In genomic region chr6:68040780-68041179, GRCh38 we compare ENCODE assay signal across 1 cellular context.
TF ChIP-seq lines count a peak whose summit lies in the region.

No MANE protein-coding gene starts in this region.

TF ChIP-seq in GM23338, 12 proteins besides CTCF, POLR2A, EP300 and RAD21 (continued from another document):
- TF ChIP-seq ZNF462 (CRISPR knock-in tag; IDR thresholded peaks at IDR 0.05) (no peak), ZNF114 (CRISPR knock-in tag; IDR thresholded peaks at IDR 0.05) (no peak), EZH2phosphoT487 (IDR thresholded peaks at IDR 0.05; ENCODE audit: unreplicated experiment) (no peak), NANOG (IDR thresholded peaks at IDR 0.05; ENCODE audit: borderline replicate concordance) (no peak), JUNB (IDR thresholded peaks at IDR 0.05; ENCODE audit: unreplicated experiment) (no peak)
